8 cellular contexts compared by ENCODE assay signal in genomic region chr20:35767683-35768402, GRCh38. TPM values are rescaled to one million over a fixed set of nuclear protein-coding genes. Genes with fewer than 3 reads are reported as not detected.
DNase-seq lines count a peak whose midpoint lies in the region; ATAC-seq and TF ChIP-seq lines count a peak whose summit lies in the region.
"Not testable (repeated sequence)": the region's sequence is repeated elsewhere in the genome, so short reads cannot be mapped to it uniquely, and the experiment has no call there.

No MANE protein-coding gene starts in this region.

- H3K4me3 Mint-ChIP-seq in activated CD8-positive, alpha-beta memory T cell treated with anti-CD3 and anti-CD28 coated beads, Interleukin-2, amount 10 ng/mL, durations not matched to agents 7 days and 5 days: peak overlapping the region; percentile 63

- H3K9me3 ChIP-seq in gastrocnemius medialis, tibial nerve: not testable (repeated sequence)

- peak; percentile 25 to 61 for TF ChIP-seq POLR2A in gastrocnemius medialis (IDR thresholded peaks at IDR 0.05)
- peak in 1 of 2 donors; percentile 44 for TF ChIP-seq POLR2A in tibial nerve (IDR thresholded peaks at IDR 0.05)

- not testable (repeated sequence) for H3K27me3 ChIP-seq in layer of hippocampus (ENCODE audit: control insufficient read depth, insufficient read depth, low read length); gastrocnemius medialis; tibial nerve

- peak overlapping the region; percentile 98 for H3K27ac Mint-ChIP-seq in activated CD8-positive, alpha-beta memory T cell treated with anti-CD3 and anti-CD28 coated beads, Interleukin-2, amount 10 ng/mL, durations not matched to agents 7 days and 5 days

- H3K36me3 Mint-ChIP-seq in activated CD8-positive, alpha-beta memory T cell treated with anti-CD3 and anti-CD28 coated beads, Interleukin-2, amount 10 ng/mL, durations not matched to agents 7 days and 5 days: not testable (repeated sequence)

- ATAC-seq in GM18520 (IDR thresholded peaks at IDR 0.05; ENCODE audit: unreplicated experiment): peak; percentile 39
- peak; percentile 54 for ATAC-seq in HG02870 (IDR thresholded peaks at IDR 0.05; ENCODE audit: unreplicated experiment)
- peak; percentile 43 for ATAC-seq in activated CD8-positive, alpha-beta memory T cell treated with anti-CD3 and anti-CD28 coated beads, Interleukin-2, amount 10 ng/mL, durations not matched to agents 7 days and 5 days
- not testable (repeated sequence) for ATAC-seq in gastrocnemius medialis

- H3K27ac ChIP-seq in cingulate gyrus (ENCODE audit: low read depth, low read length): peak overlapping the region; percentile 71
- peak overlapping the region; percentile 83 for H3K27ac ChIP-seq in layer of hippocampus (ENCODE audit: low read depth, low read length)
- H3K27ac ChIP-seq in gastrocnemius medialis: peak overlapping the region; percentile 85 to 95 (median 91)
- H3K27ac ChIP-seq in tibial nerve: peak overlapping the region; percentile 95 to 98 (median 96)

- not testable (repeated sequence) for TF ChIP-seq CTCF in gastrocnemius medialis (IDR thresholded peaks at IDR 0.05 in 4 of 5, conservative IDR thresholded peaks at IDR 0.05 in 1 of 5); tibial nerve (IDR thresholded peaks at IDR 0.05)

- H3K4me1 ChIP-seq in gastrocnemius medialis (peaks cover 37 to 44% of the 10 kb centered on the region in 2 donors), tibial nerve (peaks cover 0 to 46% (median 37%) of the 10 kb centered on the region in 4 donors)

- CTCF ChIA-PET in activated CD8-positive, alpha-beta memory T cell treated with anti-CD3 and anti-CD28 coated beads, Interleukin-2, amount 10 ng/mL, durations not matched to agents 7 days and 5 days (lab: Charles Lee): interaction anchor here (0.6 to 7.5 kb wide), 5 partner anchors 10 to 186 kb away, joined by 3 to 104 read pairs (median 4); partner anchors contain the start of genes RBM39 and SCAND1

- H3K27me3 Mint-ChIP-seq in activated CD8-positive, alpha-beta memory T cell treated with anti-CD3 and anti-CD28 coated beads, Interleukin-2, amount 10 ng/mL, durations not matched to agents 7 days and 5 days: not testable (repeated sequence)

- H3K4me3 ChIP-seq in gastrocnemius medialis, tibial nerve: not testable (repeated sequence)

- TF ChIP-seq EP300 in tibial nerve (IDR thresholded peaks at IDR 0.05): peak in 1 of 2 donors; percentile 75

- H3K4me1 Mint-ChIP-seq in activated CD8-positive, alpha-beta memory T cell treated with anti-CD3 and anti-CD28 coated beads, Interleukin-2, amount 10 ng/mL, durations not matched to agents 7 days and 5 days: peaks cover 37% of the 10 kb centered on the region

- DNase-seq in NOMO-1 treated with dmso at 0.1 percent for 144 hours (lab: John Stamatoyannopoulos, UW; ENCODE audit: unreplicated experiment): peak; percentile 81
- peak; percentile 89 for DNase-seq in activated CD8-positive, alpha-beta memory T cell treated with anti-CD3 and anti-CD28 coated beads, Interleukin-2, amount 10 ng/mL, durations not matched to agents 7 days and 5 days
- peak; percentile 49 to 64 for DNase-seq in gastrocnemius medialis
- peak; percentile 41 to 55 for DNase-seq in tibial nerve (ENCODE audit: low spot score in 2 of 2)

- 39 to 41% methylated on average over 12 of the region's 12 CpGs for WGBS in tibial nerve, 2 donors

- H3K9me3 Mint-ChIP-seq in activated CD8-positive, alpha-beta memory T cell treated with anti-CD3 and anti-CD28 coated beads, Interleukin-2, amount 10 ng/mL, durations not matched to agents 7 days and 5 days (ENCODE audit: low read depth): not testable (repeated sequence)

- in situ Hi-C loops in gastrocnemius medialis (cut with MboI; ENCODE audit: low sequenced_read_pairs in 4 of 4): not testable (repeated sequence)

- H3K36me3 ChIP-seq in gastrocnemius medialis, tibial nerve: not testable (repeated sequence)

- intact Hi-C loops in gastrocnemius medialis (cut with DNase I; ENCODE audit: low total_unique reads): not testable (repeated sequence)

RNA-seq across cellular contexts. Expression of gene PHF20, which starts 4.0 kb away (rescaled TPM):
- total RNA-seq in activated CD8-positive, alpha-beta memory T cell treated with anti-CD3 and anti-CD28 coated beads, Interleukin-2, amount 10 ng/mL, durations not matched to agents 7 days and 5 days: 10 to 100 TPM; 50.8 to 52.4 TPM
- total RNA-seq in gastrocnemius medialis: 10 to 100 TPM; 72.6 to 91.9 (median 82.2) TPM
- total RNA-seq in tibial nerve: 10 to 100 TPM; 30.0 to 76.8 (median 57.1) TPM

RNA-seq across cellular contexts. Expression of gene RBM39, which starts 25.8 kb away (rescaled TPM):
- 100 to 1,000 TPM; 357 to 360 TPM for total RNA-seq in activated CD8-positive, alpha-beta memory T cell treated with anti-CD3 and anti-CD28 coated beads, Interleukin-2, amount 10 ng/mL, durations not matched to agents 7 days and 5 days
- total RNA-seq in gastrocnemius medialis (100 to 1,000 TPM in 3 of 4 donors, 10 to 100 TPM in 1; 98.5 to 165 (median 130) TPM), tibial nerve (100 to 1,000 TPM; 410 to 504 (median 446) TPM)
